27 cellular contexts compared by ENCODE assay signal in genomic region chr6:136820541-136820940, GRCh38. TPM values are rescaled to one million over a fixed set of nuclear protein-coding genes. Genes with fewer than 3 reads are reported as not detected.
A peak's percentile ranks its signal among the peaks of the same experiment; 100 is the strongest.
DNase-seq lines count a peak whose midpoint lies in the region; ATAC-seq, FAIRE-seq and TF ChIP-seq lines count a peak whose summit lies in the region.
"Had no signal": no experiment of that assay in that cellular context is flagged by ENCODE, and none has a peak within 500 bp of the region (broad histone marks: within the 10 kb centered on the region; RNA-seq: fewer than 3 reads in every experiment).

No MANE protein-coding gene starts in this region.

- TF ChIP-seq POLR2A in heart left ventricle (IDR thresholded peaks at IDR 0.05) = no peak

- H3K4me3 ChIP-seq in heart left ventricle (no peak overlapping the region), left ventricle myocardium inferior (no peak overlapping the region), pancreas (no peak overlapping the region)
- H3K4me3 ChIP-seq: A549, GM23338, K562, SJSA1 had no signal

- peak overlapping the region in 11 of 12 donors; percentile 14 to 96 (median 81) for H3K27ac ChIP-seq in heart left ventricle
- H3K27ac ChIP-seq in left ventricle myocardium inferior (replicated peaks) = peak overlapping the region; percentile 97
- H3K27ac ChIP-seq in pancreas = peak overlapping the region; percentile 27 to 97 (median 67)
- H3K27ac ChIP-seq: A549, SJSA1 had no signal

- TF ChIP-seq CTCF in heart left ventricle (IDR thresholded peaks at IDR 0.05) (no peak), left ventricle myocardium inferior (IDR thresholded peaks at IDR 0.05; ENCODE audit: borderline replicate concordance) (no peak), pancreas (IDR thresholded peaks at IDR 0.05) (no peak)

- ATAC-seq in heart left ventricle (peak; percentile 28 to 77 (median 58)), left cardiac atrium (no peak), pancreas (peak; percentile 39 to 68 (median 66))
- no peak for ATAC-seq in stimulated activated naive CD8-positive, alpha-beta T cell treated with anti-CD3 and anti-CD28 coated beads, Interleukin-15, Interleukin-2, amounts not matched to agents 100 U/mL and 50 U/mL, for 24 hours
- ATAC-seq: A549; CD8-positive, alpha-beta T cell; GM23338; K562; PC-3 had no signal

- no peaks in the 10 kb centered on the region for H3K27me3 ChIP-seq in heart left ventricle
- no peaks in the 10 kb centered on the region for H3K27me3 ChIP-seq in left ventricle myocardium inferior (ENCODE audit: low read depth)
- no peaks in the 10 kb centered on the region for H3K27me3 ChIP-seq in pancreas
- H3K27me3 ChIP-seq: SJSA1 had no signal

- DNase-seq in heart left ventricle (peak in 1 of 5 donors; percentile 19), left cardiac atrium (no peak), left ventricle myocardium inferior (no peak), pancreas (peak in 3 of 6 donors; percentile 24 to 73 (median 61)), UCSD-AML1 (lab: John Stamatoyannopoulos, UW; ENCODE audit: unreplicated experiment) (no peak), NCI-H187 treated with DMSO at 0.1 percent for 48 hours (lab: John Stamatoyannopoulos, UW) (no peak)
- DNase-seq in stimulated activated naive CD8-positive, alpha-beta T cell treated with anti-CD3 and anti-CD28 coated beads, Interleukin-15, Interleukin-2, amounts not matched to agents 100 U/mL and 50 U/mL, for 24 hours = no peak
- DNase-seq: C1 segment of cervical spinal cord; Caco-2; CD8-positive, alpha-beta T cell; DMS79 treated with DMSO at 0.1 percent for 48 hours; H9; Kasumi-1; NCI-H1092 treated with DMSO at 0.1 percent for 48 hours; NCI-H1436; NCI-H2029 treated with DMSO at 0.1 percent for 48 hours; NCI-H446 treated with DMSO at 0.1 percent for 48 hours; NCI-H526; NCI-H82; NK-92 treated with Interleukin-12 subunit alpha and Interleukin-12 subunit beta, amount 100 ng/mL, for 24 hours; PC-3 had no signal

- H3K36me3 ChIP-seq in heart left ventricle = peaks cover 0 to 4% (median 0%) of the 10 kb centered on the region in 9 donors
- H3K36me3 ChIP-seq in left ventricle myocardium inferior = peaks cover 2% of the 10 kb centered on the region
- H3K36me3 ChIP-seq in pancreas = no peaks in the 10 kb centered on the region

- intact Hi-C loops in heart left ventricle (cut with DNase I) = no loop called here
- intact Hi-C loops in left cardiac atrium (cut with DNase I) = no loop called here
- intact Hi-C loops in left ventricle myocardium inferior (cut with micrococcal nuclease) = no loop called here
- intact Hi-C loops in pancreas (cut with DNase I) = no loop called here

- H3K4me1 ChIP-seq in heart left ventricle = peaks cover 0 to 28% (median 11%) of the 10 kb centered on the region in 12 donors
- peaks cover 40% of the 10 kb centered on the region for H3K4me1 ChIP-seq in left ventricle myocardium inferior
- H3K4me1 ChIP-seq in pancreas = peaks cover 8 to 29% (median 16%) of the 10 kb centered on the region in 3 donors
- H3K4me1 ChIP-seq: A549 had no signal

- FAIRE-seq in pancreas (lab: Jason Lieb, UNC) = no peak
- FAIRE-seq: A549, GM18507, HTR-8/SVneo, K562 had no signal

- H3K9me3 ChIP-seq in heart left ventricle = peaks cover 0 to 1% (median 0%) of the 10 kb centered on the region in 12 donors
- H3K9me3 ChIP-seq in left ventricle myocardium inferior (replicated peaks) = peaks cover 1% of the 10 kb centered on the region
- H3K9me3 ChIP-seq in pancreas = no peaks in the 10 kb centered on the region
- H3K9me3 ChIP-seq: A549, Caco-2, SJSA1 had no signal

- 46 to 67% (median 49%) methylated on average over 2 of the region's 2 CpGs for WGBS in heart left ventricle, 4 donors
- WGBS in pancreas, 2 donors = 23 to 28% methylated on average over 2 of the region's 2 CpGs

RNA-seq across cellular contexts. Expression of gene PEX7, which starts 1.9 kb away (rescaled TPM):
- 10 to 100 TPM in 6 of 9 donors, 1 to 10 TPM in 3; 6.4 to 22.1 (median 15.6) TPM for total RNA-seq in heart left ventricle
- 1 to 10 TPM; 4.7 to 5.1 TPM for polyA plus RNA-seq in heart left ventricle
- total RNA-seq in left cardiac atrium = 1 to 10 TPM; 5.9 to 6.4 TPM
- 14.8 TPM for total RNA-seq in left ventricle myocardium inferior
- total RNA-seq in pancreas = 1 to 10 TPM; 5.6 to 9.3 (median 7.4) TPM
- 1 to 10 TPM; 3.9 to 7.4 TPM for polyA plus RNA-seq in pancreas

RNA-seq across cellular contexts. Expression of gene MAP3K5, which starts 28.3 kb away (rescaled TPM):
- total RNA-seq in heart left ventricle (10 to 100 TPM; 18.7 to 34.1 (median 28.0) TPM), left cardiac atrium (1 to 10 TPM; 6.6 to 9.7 TPM), left ventricle myocardium inferior (44.1 TPM), pancreas (10 to 100 TPM; 15.7 to 28.6 (median 20.0) TPM)
- polyA plus RNA-seq in heart left ventricle (1 to 10 TPM; 7.1 to 9.5 TPM), pancreas (1 to 10 TPM; 6.7 to 7.0 TPM)

Comparison
In these comparisons a context has a peak if more than half of its experiments do, and no peak if none do; other contexts are left out.
1. ATAC-seq: peak in heart left ventricle (4 of 4) and pancreas (4 of 4); none in left cardiac atrium (0 of 2) and stimulated activated naive CD8-positive, alpha-beta T cell treated with anti-CD3 and anti-CD28 coated beads, Interleukin-15, Interleukin-2, amounts not matched to agents 100 U/mL and 50 U/mL, for 24 hours (single experiment).
2. Peak in every context shown above with its lines, with median percentiles within 50 percentile points of each other: H3K27ac ChIP-seq.